22 cellular contexts compared by ENCODE assay signal in the genomic region with DNA sequence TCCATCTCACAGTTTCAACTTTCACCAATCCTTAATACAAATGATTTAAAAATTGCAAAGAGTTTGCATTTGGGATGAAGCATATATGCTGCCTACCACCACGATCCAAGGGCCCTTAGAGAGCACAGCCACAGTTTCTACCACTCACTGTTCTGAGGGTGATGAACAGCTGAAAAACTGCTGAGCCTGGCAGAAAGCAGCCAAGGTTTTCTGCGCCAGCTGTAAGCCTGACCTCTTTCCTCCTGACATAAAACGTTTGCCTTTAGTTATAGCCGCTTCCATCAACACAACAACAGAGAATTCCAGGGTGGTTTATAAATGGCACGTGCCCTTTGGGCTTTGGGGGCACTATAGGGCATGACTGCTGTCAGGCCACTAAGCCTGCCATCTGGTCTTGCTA.
"Had no signal": no experiment of that assay in that cellular context is flagged by ENCODE, and none has a peak within 500 bp of the region (broad histone marks: within the 10 kb centered on the region; RNA-seq: fewer than 3 reads in every experiment).

No MANE protein-coding gene starts in this region.

- H2AFZ ChIP-seq: parathyroid adenoma had no signal

- H3K9ac ChIP-seq: parathyroid adenoma had no signal

- DNase-seq: activated CD4-positive, alpha-beta T cell treated with anti-CD3 and anti-CD28 coated beads, Interleukin-2, amount 10 ng/mL, durations not matched to agents 24 days and 14 days; activated CD4-positive, CD25-positive, alpha-beta regulatory T cell; activated CD8-positive, alpha-beta memory T cell treated with anti-CD3 and anti-CD28 coated beads, Interleukin-2, amount 50 U/mL, for 48 hours; activated gamma-delta T cell; activated T-cell treated with anti-CD3 and anti-CD28 coated beads, Interleukin-2, amount 50 U/mL, for 72 hours; dorsolateral prefrontal cortex; left colon; mammary epithelial cell; mucosa of descending colon; naive thymus-derived CD8-positive, alpha-beta T cell; stimulated activated CD4-positive, alpha-beta T cell treated with anti-CD3 and anti-CD28 coated beads, Interleukin-2, amount 100 ng/mL, for 48 hours; stimulated activated naive CD4-positive, alpha-beta T cell; uterus had no signal

- H3K27ac Mint-ChIP-seq: activated CD4-positive, alpha-beta T cell treated with anti-CD3 and anti-CD28 coated beads, Interleukin-2, amount 10 ng/mL, durations not matched to agents 24 days and 14 days; activated naive CD4-positive, alpha-beta T cell treated with anti-CD3 and anti-CD28 coated beads, Interleukin-2, amount 50 U/mL, for 72 hours; activated T-cell treated with anti-CD3 and anti-CD28 coated beads, Interleukin-2, amount 50 U/mL, for 72 hours; naive thymus-derived CD8-positive, alpha-beta T cell had no signal

- H3K79me2 ChIP-seq: parathyroid adenoma had no signal

- H3K36me3 ChIP-seq: cardiac muscle cell, gastroesophageal sphincter, neutrophil, tibial nerve, uterus had no signal

- H3K9me3 Mint-ChIP-seq: activated CD4-positive, alpha-beta T cell treated with anti-CD3 and anti-CD28 coated beads, Interleukin-2, amount 10 ng/mL, durations not matched to agents 24 days and 14 days; activated naive CD4-positive, alpha-beta T cell treated with anti-CD3 and anti-CD28 coated beads, Interleukin-2, amount 50 U/mL, for 72 hours; activated T-cell treated with anti-CD3 and anti-CD28 coated beads, Interleukin-2, amount 50 U/mL, for 72 hours had no signal

- H3K27me3 Mint-ChIP-seq: activated CD4-positive, alpha-beta T cell treated with anti-CD3 and anti-CD28 coated beads, Interleukin-2, amount 10 ng/mL, durations not matched to agents 24 days and 14 days had no signal

- H3K4me1 ChIP-seq: gastroesophageal sphincter, parathyroid adenoma, tibial nerve, uterus had no signal

- H3K9me3 ChIP-seq: gastroesophageal sphincter, mucosa of descending colon, neutrophil, tibial nerve, uterus had no signal

- H3K4me1 Mint-ChIP-seq: activated CD4-positive, alpha-beta T cell treated with anti-CD3 and anti-CD28 coated beads, Interleukin-2, amount 10 ng/mL, durations not matched to agents 24 days and 14 days; naive thymus-derived CD8-positive, alpha-beta T cell had no signal

- FAIRE-seq: endometrium, islet of Langerhans, TTC549 had no signal

- H3K27me3 ChIP-seq: cardiac muscle cell, gastroesophageal sphincter, neutrophil, tibial nerve, uterus had no signal

- ATAC-seq: activated naive CD4-positive, alpha-beta T cell treated with anti-CD3 and anti-CD28 coated beads, Interleukin-2, amount 50 U/mL, for 72 hours; activated T-cell treated with anti-CD3 and anti-CD28 coated beads, Interleukin-2, amount 50 U/mL, for 72 hours; gastroesophageal sphincter; left colon; mucosa of descending colon; naive thymus-derived CD8-positive, alpha-beta T cell had no signal

- H3K4me3 ChIP-seq: cardiac muscle cell, dorsolateral prefrontal cortex, gastroesophageal sphincter, mucosa of descending colon, tibial nerve, uterus had no signal

- H3K36me3 Mint-ChIP-seq: activated naive CD4-positive, alpha-beta T cell treated with anti-CD3 and anti-CD28 coated beads, Interleukin-2, amount 50 U/mL, for 72 hours; naive thymus-derived CD8-positive, alpha-beta T cell had no signal

- H3K4me3 Mint-ChIP-seq: activated CD4-positive, alpha-beta T cell treated with anti-CD3 and anti-CD28 coated beads, Interleukin-2, amount 10 ng/mL, durations not matched to agents 24 days and 14 days; activated T-cell treated with anti-CD3 and anti-CD28 coated beads, Interleukin-2, amount 50 U/mL, for 72 hours; naive thymus-derived CD8-positive, alpha-beta T cell had no signal

- H3K27ac ChIP-seq: cardiac muscle cell, dorsolateral prefrontal cortex, gastroesophageal sphincter, neutrophil, parathyroid adenoma, uterus had no signal
